11 cellular contexts compared by ENCODE assay signal in genomic region chr5:42636425-42636824, GRCh38.
DNase-seq lines count a peak whose midpoint lies in the region; TF ChIP-seq lines count a peak whose summit lies in the region.
"Had no signal": no experiment of that assay in that cellular context is flagged by ENCODE, and none has a peak within 500 bp of the region (broad histone marks: within the 10 kb centered on the region; RNA-seq: fewer than 3 reads in every experiment).

No MANE protein-coding gene starts in this region.

- WGBS in suprapubic skin = 86% methylated on average over 2 of the region's 2 CpGs

- H3K36me3 Mint-ChIP-seq in CD14-positive monocyte = no peaks in the 10 kb centered on the region
- H3K36me3 Mint-ChIP-seq: activated CD4-positive, alpha-beta memory T cell treated with anti-CD3 and anti-CD28 coated beads for 36 hours had no signal

- H3K9me3 ChIP-seq in suprapubic skin = no peaks in the 10 kb centered on the region

- intact Hi-C loops in CD14-positive monocyte (cut with micrococcal nuclease) = no loop called here

- no peak for TF ChIP-seq POLR2A in suprapubic skin (IDR thresholded peaks at IDR 0.05)

- peaks cover 2 to 7% (median 2%) of the 10 kb centered on the region in 3 donors for H3K27me3 Mint-ChIP-seq in CD14-positive monocyte (ENCODE audit: low read depth in 3 of 3)

- H3K27ac ChIP-seq in suprapubic skin = no peak overlapping the region

- no peak for TF ChIP-seq EP300 in suprapubic skin (IDR thresholded peaks at IDR 0.05)

- H3K27me3 ChIP-seq in kidney epithelial cell (ENCODE audit: control insufficient read depth, insufficient read depth, low read length) (no peaks in the 10 kb centered on the region), suprapubic skin (no peaks in the 10 kb centered on the region)

- no peak overlapping the region for H3K4me3 ChIP-seq in kidney epithelial cell (ENCODE audit: low read depth, low read length)
- no peak overlapping the region for H3K4me3 ChIP-seq in suprapubic skin
- H3K4me3 ChIP-seq: lung had no signal

- no peaks in the 10 kb centered on the region for H3K4me1 ChIP-seq in suprapubic skin

- no peaks in the 10 kb centered on the region for H3K4me1 Mint-ChIP-seq in CD14-positive monocyte

- H3K9me3 Mint-ChIP-seq in CD14-positive monocyte = peaks cover 0 to under 1% (median 0%) of the 10 kb centered on the region in 7 donors
- H3K9me3 Mint-ChIP-seq: activated CD4-positive, alpha-beta memory T cell treated with anti-CD3 and anti-CD28 coated beads for 36 hours had no signal

- H3K36me3 ChIP-seq in kidney epithelial cell (ENCODE audit: control insufficient read depth, insufficient read depth, low read length) = no peaks in the 10 kb centered on the region
- H3K36me3 ChIP-seq in suprapubic skin = no peaks in the 10 kb centered on the region

- TF ChIP-seq CTCF in CD14-positive monocyte (IDR thresholded peaks at IDR 0.05) (peak; percentile 27), kidney epithelial cell (IDR thresholded peaks at IDR 0.05; ENCODE audit: insufficient read depth, low read length, poor library complexity, severe bottlenecking) (peak; percentile 35), suprapubic skin (IDR thresholded peaks at IDR 0.05) (no peak)

- H3K27ac Mint-ChIP-seq in CD14-positive monocyte = no peak overlapping the region
- H3K27ac Mint-ChIP-seq: activated CD4-positive, alpha-beta memory T cell treated with anti-CD3 and anti-CD28 coated beads for 36 hours had no signal

- no peak overlapping the region for H3K4me3 Mint-ChIP-seq in CD14-positive monocyte
- H3K4me3 Mint-ChIP-seq: activated CD4-positive, alpha-beta memory T cell treated with anti-CD3 and anti-CD28 coated beads for 36 hours had no signal

- DNase-seq in CD14-positive monocyte (ENCODE audit: low spot score) = no peak
- DNase-seq in HT-29 (ENCODE audit: low spot score) = peak; percentile 57
- peak; percentile 13 for DNase-seq in SW480 (ENCODE audit: low spot score)
- DNase-seq in kidney epithelial cell (ENCODE audit: low read depth) = no peak
- no peak for DNase-seq in DMS79 treated with DMSO at 0.1 percent for 48 hours (lab: John Stamatoyannopoulos, UW)
- no peak for DNase-seq in putamen (ENCODE audit: low spot score)
- DNase-seq in NCI-H2196 treated with DMSO at 0.1 percent for 48 hours (lab: John Stamatoyannopoulos, UW; ENCODE audit: unreplicated experiment) = no peak
- DNase-seq in suprapubic skin (ENCODE audit: low spot score in 2 of 2) = no peak
- DNase-seq: activated CD4-positive, alpha-beta memory T cell treated with anti-CD3 and anti-CD28 coated beads for 36 hours; NCI-H1048 had no signal

Comparison
In these comparisons a context has a peak if more than half of its experiments do, and no peak if none do; other contexts are left out.
1. DNase-seq: peak in HT-29 (single experiment) and SW480 (single experiment); none in CD14-positive monocyte (single experiment), kidney epithelial cell (single experiment), DMS79 treated with DMSO at 0.1 percent for 48 hours (single experiment), putamen (single experiment), NCI-H2196 treated with DMSO at 0.1 percent for 48 hours (single experiment) and suprapubic skin (0 of 2).
2. CTCF ChIP-seq: peak in CD14-positive monocyte (single experiment) and kidney epithelial cell (single experiment); none in suprapubic skin (0 of 2).